12 cellular contexts compared by ENCODE assay signal in genomic region chr2:96890726-96891385, GRCh38. TPM values are rescaled to one million over a fixed set of nuclear protein-coding genes. Genes with fewer than 3 reads are reported as not detected.
DNase-seq lines count a peak whose midpoint lies in the region; ATAC-seq and TF ChIP-seq lines count a peak whose summit lies in the region.
"Had no signal": no experiment of that assay in that cellular context is flagged by ENCODE, and none has a peak within 500 bp of the region (broad histone marks: within the 10 kb centered on the region; RNA-seq: fewer than 3 reads in every experiment).

No MANE protein-coding gene starts in this region.

- no peak for ATAC-seq in HG03439 (IDR thresholded peaks at IDR 0.05; ENCODE audit: unreplicated experiment)
- ATAC-seq in GM19463 (IDR thresholded peaks at IDR 0.05; ENCODE audit: unreplicated experiment): no peak
- ATAC-seq: stimulated activated naive CD8-positive, alpha-beta T cell treated with anti-CD3 and anti-CD28 coated beads, Interleukin-15, Interleukin-2, amounts not matched to agents 100 U/mL and 50 U/mL, for 24 hours had no signal

- 0 out of 2 replicates have a peak overlapping the region, but pooled peaks have one; percentile 18 for H3K4me2 ChIP-seq in OCI-LY7 (ENCODE audit: low read length)
- peak overlapping the region; percentile 59 for H3K4me2 ChIP-seq in smooth muscle cell

- no peak for TF ChIP-seq EP300 in esophagus muscularis mucosa (IDR thresholded peaks at IDR 0.05)

- no peak overlapping the region for H3K9ac ChIP-seq in smooth muscle cell (ENCODE audit: low read depth)

- no peaks in the 10 kb centered on the region for H3K36me3 ChIP-seq in OCI-LY7 (ENCODE audit: insufficient read depth, low read length)
- no peaks in the 10 kb centered on the region for H3K36me3 ChIP-seq in esophagus muscularis mucosa
- H3K36me3 ChIP-seq in smooth muscle cell (ENCODE audit: low read depth): no peaks in the 10 kb centered on the region

- 0 out of 2 replicates have a peak overlapping the region, but pooled peaks have one; percentile 6 for H2AFZ ChIP-seq in OCI-LY7 (ENCODE audit: low read length)
- no peak overlapping the region for H2AFZ ChIP-seq in smooth muscle cell (ENCODE audit: low read depth)

- CTCF ChIA-PET in OCI-LY7 (lab: Charles Lee; ENCODE audit: unreplicated experiment): no interaction called here

- in situ Hi-C loops in ACHN (cut with HindIII; ENCODE audit: low pct_ligation_motif_present, low pct_unique_long_range_greater_than_20kb, low sequenced_read_pairs): no loop called here

- H3K4me3 ChIP-seq in OCI-LY7 (ENCODE audit: low read depth, low read length, poor library complexity, severe bottlenecking) (no peak overlapping the region), esophagus muscularis mucosa (no peak overlapping the region), smooth muscle cell (no peak overlapping the region)

- H3K27me3 ChIP-seq in esophagus muscularis mucosa: no peaks in the 10 kb centered on the region
- no peaks in the 10 kb centered on the region for H3K27me3 ChIP-seq in smooth muscle cell (ENCODE audit: low read depth)

- no peaks in the 10 kb centered on the region for H4K20me1 ChIP-seq in OCI-LY7 (ENCODE audit: insufficient read depth, low read length)
- H4K20me1 ChIP-seq in smooth muscle cell (ENCODE audit: low read depth): no peaks in the 10 kb centered on the region

- H3K9me2 ChIP-seq in OCI-LY7 (ENCODE audit: insufficient read depth, low read length): no peaks in the 10 kb centered on the region

- peak; percentile 66 for DNase-seq in DMS53 treated with DMSO at 0.1 percent for 48 hours (lab: John Stamatoyannopoulos, UW; ENCODE audit: unreplicated experiment)
- DNase-seq in OCI-LY7 (ENCODE audit: low spot score): no peak
- DNase-seq in esophagus muscularis mucosa (ENCODE audit: extremely low spot score): no peak
- DNase-seq in smooth muscle cell (lab: John Stamatoyannopoulos, UW; ENCODE audit: unreplicated experiment): no peak
- no peak for DNase-seq in ACHN
- DNase-seq: NCI-H1436; NCI-H446 treated with DMSO at 0.1 percent for 48 hours; retina; stimulated activated naive CD8-positive, alpha-beta T cell treated with anti-CD3 and anti-CD28 coated beads, Interleukin-15, Interleukin-2, amounts not matched to agents 100 U/mL and 50 U/mL, for 24 hours; T-helper 9 cell had no signal

- no peak for TF ChIP-seq POLR2A in esophagus muscularis mucosa (IDR thresholded peaks at IDR 0.05; ENCODE audit: low read depth)

- peaks cover 27% of the 10 kb centered on the region for H3K4me1 ChIP-seq in OCI-LY7 (ENCODE audit: insufficient read depth, low read length, poor library complexity, severe bottlenecking)
- peaks cover 47 to 75% (median 70%) of the 10 kb centered on the region in 4 donors for H3K4me1 ChIP-seq in esophagus muscularis mucosa
- H3K4me1 ChIP-seq in smooth muscle cell (ENCODE audit: low read depth): peaks cover 44% of the 10 kb centered on the region

- H3K9me3 ChIP-seq in OCI-LY7 (ENCODE audit: low read length): no peaks in the 10 kb centered on the region
- H3K9me3 ChIP-seq in esophagus muscularis mucosa: no peaks in the 10 kb centered on the region
- H3K9me3 ChIP-seq in smooth muscle cell (replicated peaks; ENCODE audit: low read depth): no peaks in the 10 kb centered on the region

- POLR2A ChIA-PET in OCI-LY7 (lab: Charles Lee): no interaction called here

- TF ChIP-seq CTCF in OCI-LY7 (conservative IDR thresholded peaks at IDR 0.05; ENCODE audit: low read length) (no peak), esophagus muscularis mucosa (IDR thresholded peaks at IDR 0.05) (no peak), smooth muscle cell (IDR thresholded peaks at IDR 0.05; ENCODE audit: borderline replicate concordance, insufficient read depth, poor library complexity, severe bottlenecking) (no peak)

- H3F3A ChIP-seq in smooth muscle cell (ENCODE audit: low read depth): peaks cover 33% of the 10 kb centered on the region

- no peak overlapping the region for H3K27ac ChIP-seq in OCI-LY7 (ENCODE audit: low read depth, low read length, poor library complexity, severe bottlenecking)
- peak overlapping the region; percentile 44 to 62 (median 54) for H3K27ac ChIP-seq in esophagus muscularis mucosa (replicated peaks in 1 of 4)
- H3K27ac ChIP-seq in smooth muscle cell (ENCODE audit: low read depth): peak overlapping the region; percentile 63

- intact Hi-C loops in OCI-LY7 (cut with micrococcal nuclease; ENCODE audit: unreplicated experiment) (no loop called here), esophagus muscularis mucosa (cut with DNase I) (no loop called here)

- BruUV-seq in OCI-LY7 (replicated peaks; lab: Mats Ljungman, UMichigan): no TSS peak

- H3K79me2 ChIP-seq in OCI-LY7 (ENCODE audit: insufficient read depth, low read depth, low read length) (no peaks in the 10 kb centered on the region), smooth muscle cell (ENCODE audit: low read depth) (no peaks in the 10 kb centered on the region)

- 74% methylated on average over 6 of the region's 6 CpGs for WGBS in esophagus muscularis mucosa
- 23% methylated on average over 6 of the region's 6 CpGs for WGBS in smooth muscle cell (ENCODE audit: low lambda C conversion rate)

RNA-seq across cellular contexts. Expression of gene SEMA4C, which starts 21.0 kb away (rescaled TPM):
- 0.06 TPM in 1 of 2 replicates, not detected in the other for total RNA-seq in OCI-LY7 (2014; rRNA removed; shearing (Covaris generic))
- total RNA-seq in OCI-LY7 (2022): 0.19 TPM in 1 of 2 replicates, not detected in the other
- total RNA-seq in esophagus muscularis mucosa: 10 to 100 TPM; 54.4 to 82.7 (median 75.4) TPM
- 41.0 and 42.0 TPM in 2 replicates for total RNA-seq in smooth muscle cell
- 39.3 and 40.7 TPM in 2 replicates for polyA plus RNA-seq in smooth muscle cell

RNA-seq across cellular contexts. Expression of gene ANKRD39, which starts 33.0 kb away (rescaled TPM):
- total RNA-seq in OCI-LY7 (2014; rRNA removed; shearing (Covaris generic)): 16.0 and 24.1 TPM in 2 replicates
- 20.7 and 22.2 TPM in 2 replicates for total RNA-seq in OCI-LY7 (2022)
- 10 to 100 TPM; 12.4 to 17.2 (median 14.7) TPM for total RNA-seq in esophagus muscularis mucosa
- total RNA-seq in smooth muscle cell: 7.9 and 9.6 TPM in 2 replicates
- 16.5 and 19.1 TPM in 2 replicates for polyA plus RNA-seq in smooth muscle cell

RNA-seq across cellular contexts. Expression of gene ANKRD23, which starts 47.0 kb away (rescaled TPM):
- 6.4 and 6.5 TPM in 2 replicates for total RNA-seq in OCI-LY7 (2014; rRNA removed; shearing (Covaris generic))
- total RNA-seq in OCI-LY7 (2022) (6.7 and 6.9 TPM in 2 replicates), esophagus muscularis mucosa (1 to 10 TPM; 2.2 to 6.0 (median 4.2) TPM), smooth muscle cell (1.6 and 5.6 TPM in 2 replicates)
- 1.7 and 3.5 TPM in 2 replicates for polyA plus RNA-seq in smooth muscle cell

Comparison
In these comparisons a context has a peak if more than half of its experiments do, and no peak if none do; other contexts are left out.
1. RNA of gene SEMA4C, which starts 21.0 kb away (total RNA-seq): 54.4 to 82.7 TPM in esophagus muscularis mucosa and 41.0 to 42.0 TPM in smooth muscle cell; 0.06 to 0.19 TPM in OCI-LY7; every median in the first group is over 10 times any median in the second.